In the genomic region with DNA sequence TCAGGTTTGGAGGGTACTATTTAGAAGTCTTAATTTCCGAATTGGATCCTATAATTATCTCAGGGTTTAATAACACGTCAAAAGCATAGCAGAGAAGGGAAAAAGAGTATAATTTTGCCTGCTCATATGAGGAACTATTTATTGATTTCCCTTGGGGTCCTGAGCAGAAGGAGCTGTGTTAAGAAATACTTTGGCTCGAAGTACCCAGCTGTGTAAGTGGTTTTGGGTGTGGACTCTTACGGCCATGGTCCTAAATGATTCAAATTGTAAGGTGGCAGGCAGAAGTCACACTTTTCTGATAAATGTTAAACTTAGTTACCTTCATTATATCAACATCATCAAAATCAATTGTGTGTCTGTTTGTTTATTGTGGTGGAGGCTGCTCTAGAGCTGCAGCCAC, we compare ENCODE assay signal across 24 cellular contexts.
A peak's percentile ranks its signal among the peaks of the same experiment; 100 is the strongest.
DNase-seq lines count a peak whose midpoint lies in the region; ATAC-seq, FAIRE-seq and TF ChIP-seq lines count a peak whose summit lies in the region.
"Had no signal": no experiment of that assay in that cellular context is flagged by ENCODE, and none has a peak within 500 bp of the region (broad histone marks: within the 10 kb centered on the region; RNA-seq: fewer than 3 reads in every experiment).

No MANE protein-coding gene starts in this region.

- TF ChIP-seq POLR2A in heart left ventricle (IDR thresholded peaks at IDR 0.05) (no peak), ovary (IDR thresholded peaks at IDR 0.05) (no peak)

- no peak overlapping the region for H3K27ac ChIP-seq in heart left ventricle
- peak overlapping the region; percentile 51 for H3K27ac ChIP-seq in SJCRH30
- no peak overlapping the region for H3K27ac ChIP-seq in ovary
- H3K27ac ChIP-seq: SJSA1 had no signal

- no peak for DNase-seq in Right ventricle myocardium inferior (ENCODE audit: missing footprints)
- DNase-seq in heart left ventricle = no peak
- DNase-seq in HTR-8/SVneo (ENCODE audit: insufficient read length, low spot score) = no peak
- DNase-seq in SJCRH30 = no peak
- DNase-seq in ovary = no peak
- DNase-seq in CD1c-positive myeloid dendritic cell (ENCODE audit: extremely low spot score) = no peak
- DNase-seq: 8988T; ACHN; BE2C; CD4-positive, alpha-beta T cell; Kasumi-1; MV-4-11; NCI-H1105 treated with DMSO at 0.1 percent for 48 hours; NCI-H1694; NCI-H2081; NCI-H345; NCI-H774 had no signal

- H3K4me1 ChIP-seq in heart left ventricle (no peaks in the 10 kb centered on the region), SJCRH30 (peaks cover 21% of the 10 kb centered on the region), ovary (ENCODE audit: insufficient read depth) (peaks cover 20% of the 10 kb centered on the region)
- H3K4me1 ChIP-seq: BE2C, SJSA1 had no signal

- H3K4me3 ChIP-seq in heart left ventricle = no peak overlapping the region
- peak overlapping the region; percentile 26 for H3K4me3 ChIP-seq in SJCRH30
- H3K4me3 ChIP-seq in ovary = no peak overlapping the region
- H3K4me3 ChIP-seq: K562, SJSA1 had no signal

- TF ChIP-seq CTCF in heart left ventricle (IDR thresholded peaks at IDR 0.05) (no peak), ovary (IDR thresholded peaks at IDR 0.05) (no peak)

- H3K27me3 ChIP-seq in heart left ventricle = no peaks in the 10 kb centered on the region
- H3K27me3 ChIP-seq in SJCRH30 = no peaks in the 10 kb centered on the region
- H3K27me3 ChIP-seq in ovary = no peaks in the 10 kb centered on the region
- H3K27me3 ChIP-seq: BE2C had no signal

- WGBS in heart left ventricle, 4 donors = 72 to 84% (median 74%) methylated on average over 4 of the region's 4 CpGs
- 91 to 94% (median 94%) methylated on average over 4 of the region's 4 CpGs for WGBS in ovary, 3 donors

- FAIRE-seq in HTR-8/SVneo (lab: Jason Lieb, UNC) = peak; percentile 9
- FAIRE-seq: D721Med, G401.6, H54, K562, RCC 7860 had no signal

- no peaks in the 10 kb centered on the region for H3K36me3 ChIP-seq in heart left ventricle
- no peaks in the 10 kb centered on the region for H3K36me3 ChIP-seq in SJCRH30
- H3K36me3 ChIP-seq in ovary = no peaks in the 10 kb centered on the region
- H3K36me3 ChIP-seq: BE2C, SJSA1 had no signal

- no peak for TF ChIP-seq EP300 in ovary (IDR thresholded peaks at IDR 0.05)

- ATAC-seq in Right ventricle myocardium inferior (peak; percentile 45), heart left ventricle (no peak), HG03095 (IDR thresholded peaks at IDR 0.05; ENCODE audit: unreplicated experiment) (no peak)
- ATAC-seq: K562 had no signal

- H3K9me3 ChIP-seq in heart left ventricle = no peaks in the 10 kb centered on the region
- H3K9me3 ChIP-seq in SJCRH30 (replicated peaks) = no peaks in the 10 kb centered on the region
- H3K9me3 ChIP-seq in ovary = no peaks in the 10 kb centered on the region
- H3K9me3 ChIP-seq: BE2C, SJSA1 had no signal

- intact Hi-C loops in Right ventricle myocardium inferior (cut with DNase I) = no loop called here
- intact Hi-C loops in heart left ventricle (cut with DNase I) = no loop called here
- intact Hi-C loops in ovary (cut with DNase I) = no loop called here
